Comparison of ENCODE assay signal across 9 cellular contexts in the genomic region with DNA sequence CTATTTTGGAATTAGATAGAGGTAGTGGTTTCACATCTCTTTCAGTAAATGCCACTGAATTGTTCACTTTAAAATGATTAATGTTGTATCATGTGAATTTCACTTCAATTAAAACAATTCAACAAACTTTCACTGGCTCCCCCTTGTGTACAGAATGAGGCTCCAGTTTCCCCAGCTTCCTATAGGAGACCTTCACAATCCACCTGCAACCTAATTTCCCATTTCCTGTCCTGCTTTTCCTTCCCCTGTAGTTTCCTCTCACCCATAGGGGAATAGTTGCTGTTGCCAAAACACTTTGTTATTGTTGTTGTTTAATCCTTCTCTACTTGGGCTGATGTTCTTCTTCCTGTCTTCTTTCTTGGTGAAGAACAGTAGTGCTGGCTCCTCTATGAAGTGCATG. TPM values are rescaled to one million over a fixed set of nuclear protein-coding genes. Genes with fewer than 3 reads are reported as not detected.
DNase-seq lines count a peak whose midpoint lies in the region; ATAC-seq, FAIRE-seq and TF ChIP-seq lines count a peak whose summit lies in the region.
"Had no signal": no experiment of that assay in that cellular context is flagged by ENCODE, and none has a peak within 500 bp of the region (broad histone marks: within the 10 kb centered on the region; RNA-seq: fewer than 3 reads in every experiment).

No MANE protein-coding gene starts in this region.

- no peaks in the 10 kb centered on the region for H3K36me3 ChIP-seq in keratinocyte (ENCODE audit: control insufficient read depth in 2 of 2, extremely low read depth in 1 of 2, insufficient read depth in 2 of 2, low read length in 2 of 2)

- TF ChIP-seq POLR2A in A549 (IDR thresholded peaks at IDR 0.05; ENCODE audit: low read length): no peak

- H3K4me1 ChIP-seq in A549 (no peaks in the 10 kb centered on the region), keratinocyte (ENCODE audit: control insufficient read depth, extremely low read depth, insufficient read depth, low read length) (no peaks in the 10 kb centered on the region)

- dilution Hi-C loops in keratinocyte (cut with MboI; ENCODE audit: extremely low pct_ligation_motif_present, low sequenced_read_pairs): no loop called here

- H3K27ac ChIP-seq in A549: no peak overlapping the region
- no peak overlapping the region for H3K27ac ChIP-seq in keratinocyte (ENCODE audit: control insufficient read depth, insufficient read depth, low read length)

- H2AFZ ChIP-seq in keratinocyte (ENCODE audit: control insufficient read depth, low read length): no peak overlapping the region

- H3K9me3 ChIP-seq in A549: no peaks in the 10 kb centered on the region
- H3K9me3 ChIP-seq in keratinocyte (ENCODE audit: control insufficient read depth, low read depth, low read length): no peaks in the 10 kb centered on the region

- ATAC-seq in A549: no peak
- no peak for ATAC-seq in GM21619 (IDR thresholded peaks at IDR 0.05; ENCODE audit: unreplicated experiment)
- ATAC-seq in HG03469 (IDR thresholded peaks at IDR 0.05; ENCODE audit: unreplicated experiment): no peak
- ATAC-seq: natural killer cell treated with Interleukin-12 subunit alpha and Interleukin-12 subunit beta and Interleukin-15 and Interleukin-18, amount 100 ng/mL, for 72 hours had no signal

- TF ChIP-seq EP300 in A549 (IDR thresholded peaks at IDR 0.05): no peak

- FAIRE-seq in A549 (lab: Jason Lieb, UNC) (no peak), keratinocyte (lab: Jason Lieb, UNC) (no peak)

- POLR2A ChIA-PET in A549 (lab: Yijun Ruan, JAX): no interaction called here

- DNase-seq in A549 (ENCODE audit: low read depth in 1 of 2, low spot score in 1 of 2) (no peak), H4 (ENCODE audit: low spot score) (peak; percentile 14), amniotic epithelial cell (ENCODE audit: low read depth) (peak; percentile 18), keratinocyte (ENCODE audit: low read depth, low spot score) (no peak), NCI-H1105 (lab: John Stamatoyannopoulos, UW) (no peak), NCI-H1436 treated with DMSO at 0.1 percent for 48 hours (lab: John Stamatoyannopoulos, UW) (no peak)

- H3K4me2 ChIP-seq in A549: no peak overlapping the region
- H3K4me2 ChIP-seq in keratinocyte (ENCODE audit: control insufficient read depth, extremely low read depth, insufficient read depth, low read depth, low read length): no peak overlapping the region

- CTCF ChIA-PET in A549 (lab: Yijun Ruan, JAX): no interaction called here

- H3K9ac ChIP-seq in keratinocyte (ENCODE audit: control insufficient read depth, extremely low read depth, insufficient read depth, low read length): no peak overlapping the region

- H4K20me1 ChIP-seq in keratinocyte (ENCODE audit: control insufficient read depth, extremely low read depth, insufficient read depth, low read length): no peaks in the 10 kb centered on the region

- no peaks in the 10 kb centered on the region for H3K27me3 ChIP-seq in keratinocyte (ENCODE audit: control insufficient read depth, extremely low read depth, insufficient read depth, low read length)

- no peak overlapping the region for H3K4me3 ChIP-seq in A549
- no peak overlapping the region for H3K4me3 ChIP-seq in keratinocyte (ENCODE audit: control insufficient read depth in 2 of 3, extremely low read depth in 1 of 3, insufficient read depth in 2 of 3, low read depth in 1 of 3, low read length in 3 of 3)

- H3K79me2 ChIP-seq in keratinocyte (ENCODE audit: control insufficient read depth, insufficient read depth, low read length): no peaks in the 10 kb centered on the region

- H3K9me1 ChIP-seq in keratinocyte (ENCODE audit: control insufficient read depth, extremely low read depth, insufficient read depth, low read length): no peaks in the 10 kb centered on the region

- 0 out of 3 replicates have a peak, but pooled peaks have one; percentile 7 for TF ChIP-seq CTCF in A549 (IDR thresholded peaks at IDR 0.05)
- TF ChIP-seq CTCF in keratinocyte (optimal IDR thresholded peaks at IDR 0.05 in 1 of 3, IDR thresholded peaks at IDR 0.05 in 1 of 3, conservative IDR thresholded peaks at IDR 0.05 in 1 of 3; ENCODE audit: extremely low read depth in 1 of 3, insufficient read depth in 2 of 3, low read length in 3 of 3): peak; percentile 32 to 51 (median 33)

- TF ChIP-seq RAD21 in A549 (conservative IDR thresholded peaks at IDR 0.05 in 1 of 2, IDR thresholded peaks at IDR 0.05 in 1 of 2): no peak

TF ChIP-seq in A549, 52 proteins besides CTCF, POLR2A, EP300 and RAD21:
- TF ChIP-seq, protein P1, sequence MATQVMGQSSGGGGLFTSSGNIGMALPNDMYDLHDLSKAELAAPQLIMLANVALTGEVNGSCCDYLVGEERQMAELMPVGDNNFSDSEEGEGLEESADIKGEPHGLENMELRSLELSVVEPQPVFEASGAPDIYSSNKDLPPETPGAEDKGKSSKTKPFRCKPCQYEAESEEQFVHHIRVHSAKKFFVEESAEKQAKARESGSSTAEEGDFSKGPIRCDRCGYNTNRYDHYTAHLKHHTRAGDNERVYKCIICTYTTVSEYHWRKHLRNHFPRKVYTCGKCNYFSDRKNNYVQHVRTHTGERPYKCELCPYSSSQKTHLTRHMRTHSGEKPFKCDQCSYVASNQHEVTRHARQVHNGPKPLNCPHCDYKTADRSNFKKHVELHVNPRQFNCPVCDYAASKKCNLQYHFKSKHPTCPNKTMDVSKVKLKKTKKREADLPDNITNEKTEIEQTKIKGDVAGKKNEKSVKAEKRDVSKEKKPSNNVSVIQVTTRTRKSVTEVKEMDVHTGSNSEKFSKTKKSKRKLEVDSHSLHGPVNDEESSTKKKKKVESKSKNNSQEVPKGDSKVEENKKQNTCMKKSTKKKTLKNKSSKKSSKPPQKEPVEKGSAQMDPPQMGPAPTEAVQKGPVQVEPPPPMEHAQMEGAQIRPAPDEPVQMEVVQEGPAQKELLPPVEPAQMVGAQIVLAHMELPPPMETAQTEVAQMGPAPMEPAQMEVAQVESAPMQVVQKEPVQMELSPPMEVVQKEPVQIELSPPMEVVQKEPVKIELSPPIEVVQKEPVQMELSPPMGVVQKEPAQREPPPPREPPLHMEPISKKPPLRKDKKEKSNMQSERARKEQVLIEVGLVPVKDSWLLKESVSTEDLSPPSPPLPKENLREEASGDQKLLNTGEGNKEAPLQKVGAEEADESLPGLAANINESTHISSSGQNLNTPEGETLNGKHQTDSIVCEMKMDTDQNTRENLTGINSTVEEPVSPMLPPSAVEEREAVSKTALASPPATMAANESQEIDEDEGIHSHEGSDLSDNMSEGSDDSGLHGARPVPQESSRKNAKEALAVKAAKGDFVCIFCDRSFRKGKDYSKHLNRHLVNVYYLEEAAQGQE (IDR thresholded peaks at IDR 0.05): no peak
- TF ChIP-seq HES2 (IDR thresholded peaks at IDR 0.05) (no peak), ZC3H11A (IDR thresholded peaks at IDR 0.05) (no peak), CEBPB (IDR thresholded peaks at IDR 0.05) (no peak), SREBF2 (IDR thresholded peaks at IDR 0.05) (no peak), HDAC2 (IDR thresholded peaks at IDR 0.05) (no peak), PHF8 (IDR thresholded peaks at IDR 0.05; ENCODE audit: borderline replicate concordance, low read depth) (no peak), HOXB5 (CRISPR knock-in tag; IDR thresholded peaks at IDR 0.05) (no peak), MAX (IDR thresholded peaks at IDR 0.05) (no peak)

RNA-seq across cellular contexts. Expression of gene NPAS3, which starts 59.8 kb away (rescaled TPM):
- polyA plus RNA-seq in A549 (2011; rRNA removed) (not detected in 2 replicates), A549 (2017; fragmentation: RNase III; extraction: RNeasy Plus Mini Kit Qiagen cat#74134 plus additional on column Dnase treatment) (not detected in 3 replicates), keratinocyte (0.01 to 0.07 TPM (median 0.01 TPM) in 3 replicates)
- polyA plus RNA-seq in A549 (2012; cell fraction: cytosol; rRNA removed): not detected in 2 replicates
- not detected in 2 replicates for polyA plus RNA-seq in A549 (2012; cell fraction: nucleus; rRNA removed)
- not detected in 2 replicates for polyA minus RNA-seq in A549 (2011; rRNA and poly(A)+ RNA removed)
- 2.6 and 4.2 TPM in 2 replicates for total RNA-seq in H4 (2014; rRNA removed; shearing (Covaris generic))
- not detected for polyA plus RNA-seq in keratinocyte (2011; ENCODE audit: low read depth)
- 0.01 TPM in 2 replicates for polyA plus RNA-seq in keratinocyte (2011; cell fraction: cytosol; rRNA removed)
- 0.03 TPM in 1 of 2 replicates, not detected in the other for polyA plus RNA-seq in keratinocyte (2011; cell fraction: nucleus; rRNA removed)
- polyA plus RNA-seq in keratinocyte (2012; ENCODE audit: low replicate concordance): 0.04 TPM in 1 of 2 replicates, not detected in the other
- 0.26 TPM in 1 of 3 replicates, not detected in the others for polyA minus RNA-seq in keratinocyte
- not detected for polyA minus RNA-seq in keratinocyte (2011; cell fraction: cytosol; rRNA and poly(A)+ RNA removed)
- 0.39 TPM in 1 of 2 replicates, not detected in the other for polyA minus RNA-seq in keratinocyte (2011; cell fraction: nucleus; rRNA and poly(A)+ RNA removed)
- total RNA-seq: natural killer cell treated with Interleukin-12 subunit alpha and Interleukin-12 subunit beta and Interleukin-15 and Interleukin-18, amount 100 ng/mL, for 72 hours had no signal

Comparison
In these comparisons a context has a peak if more than half of its experiments do, and no peak if none do; other contexts are left out.
1. DNase-seq: peak in H4 (single experiment) and amniotic epithelial cell (single experiment); none in A549 (0 of 2), keratinocyte (single experiment), NCI-H1105 (single experiment) and NCI-H1436 treated with DMSO at 0.1 percent for 48 hours (single experiment).